ENCODE assay signal across 23 cellular contexts in genomic region chr14:69531135-69531534, GRCh38. TPM values are rescaled to one million over a fixed set of nuclear protein-coding genes. Genes with fewer than 3 reads are reported as not detected.
DNase-seq lines count a peak whose midpoint lies in the region; ATAC-seq and TF ChIP-seq lines count a peak whose summit lies in the region.
"Had no signal": no experiment of that assay in that cellular context is flagged by ENCODE, and none has a peak within 500 bp of the region (broad histone marks: within the 10 kb centered on the region; RNA-seq: fewer than 3 reads in every experiment).

No MANE protein-coding gene starts in this region.

- WGBS in right lobe of liver (ENCODE audit: insufficient coverage, low coverage, low lambda C conversion rate, missing lambda C conversion rate) = 64% methylated on average over 3 of the region's 3 CpGs

- TF ChIP-seq POLR2A in right lobe of liver (IDR thresholded peaks at IDR 0.05) = no peak

- no peak overlapping the region for H3K4me3 ChIP-seq in right lobe of liver
- H3K4me3 ChIP-seq: GM12878 had no signal

- H3K36me3 ChIP-seq in right lobe of liver = no peaks in the 10 kb centered on the region

- H3K27me3 ChIP-seq in right lobe of liver = no peaks in the 10 kb centered on the region

- no peaks in the 10 kb centered on the region for H3K9me3 ChIP-seq in right lobe of liver

- DNase-seq in NCI-H1092 treated with DMSO at 0.1 percent for 48 hours (lab: John Stamatoyannopoulos, UW) = peak; percentile 24
- DNase-seq in NCI-H1092 (lab: John Stamatoyannopoulos, UW) = no peak
- DNase-seq in NCI-H748 (lab: John Stamatoyannopoulos, UW; ENCODE audit: unreplicated experiment) = peak; percentile 8
- no peak for DNase-seq in NCI-H748 treated with DMSO at 0.1 percent for 48 hours (lab: John Stamatoyannopoulos, UW)
- DNase-seq in NCI-H345 (lab: John Stamatoyannopoulos, UW) = peak; percentile 82
- no peak for DNase-seq in mucosa of gallbladder (ENCODE audit: low spot score)
- no peak for DNase-seq in right lobe of liver
- DNase-seq: AML-193; C1 segment of cervical spinal cord; CD8-positive, alpha-beta memory T cell; DND-41; Kasumi-1; NCI-H187; NCI-H2227 treated with DMSO at 0.1 percent for 48 hours; NCI-H524; Right ventricle myocardium superior; T-helper 9 cell had no signal

- intact Hi-C loops in right lobe of liver (cut with DNase I) = loop anchor here in 1 of 2 donors (5.0 kb wide), 1 partner anchor 41 kb away; the partner anchor contains the start of gene CCDC177

- TF ChIP-seq CTCF in right lobe of liver (IDR thresholded peaks at IDR 0.05) = no peak

- H3K4me1 ChIP-seq in right lobe of liver = no peaks in the 10 kb centered on the region

- ATAC-seq in right lobe of liver = no peak
- ATAC-seq in HG03108 (IDR thresholded peaks at IDR 0.05; ENCODE audit: unreplicated experiment) = no peak
- ATAC-seq: GM12878 had no signal

- H3K27ac ChIP-seq in right lobe of liver = no peak overlapping the region

RNA-seq across cellular contexts. Expression of gene CCDC177, which starts 43.5 kb away (rescaled TPM):
- total RNA-seq in mucosa of gallbladder (not detected), right lobe of liver (under 1 TPM in 3 of 6 experiments, not detected in 3; 0.06 to 0.11 (median 0.07) TPM)
- total RNA-seq: A172; CD8-positive, alpha-beta memory T cell; GM12878; MCF 10A; Right ventricle myocardium superior; RPMI7951 had no signal

RNA-seq across cellular contexts. Expression of gene PLEKHD1, which starts 46.6 kb away (rescaled TPM):
- 0.06 TPM for total RNA-seq in mucosa of gallbladder
- under 1 TPM in 1 of 6 experiments, not detected in 5; 0.04 TPM for total RNA-seq in right lobe of liver
- total RNA-seq: A172, MCF 10A, RPMI7951, SK-MEL-5 had no signal

Comparison
In these comparisons a context has a peak if more than half of its experiments do, and no peak if none do; other contexts are left out.
1. DNase-seq: peak in NCI-H1092 treated with DMSO at 0.1 percent for 48 hours (single experiment), NCI-H748 (single experiment) and NCI-H345 (single experiment); none in NCI-H1092 (single experiment), NCI-H748 treated with DMSO at 0.1 percent for 48 hours (single experiment), mucosa of gallbladder (single experiment) and right lobe of liver (0 of 3).